Comparison of ENCODE assay signal across 19 cellular contexts in genomic region chr3:72373139-72373538, GRCh38.
"Had no signal": no experiment of that assay in that cellular context is flagged by ENCODE, and none has a peak within 500 bp of the region (broad histone marks: within the 10 kb centered on the region; RNA-seq: fewer than 3 reads in every experiment).

No MANE protein-coding gene starts in this region.

- ATAC-seq: SK-N-SH treated with all-trans-retinoic acid at 6 μM for 48 hours had no signal

- H3K36me3 Mint-ChIP-seq: IgD-negative memory B cell had no signal

- H3K4me3 ChIP-seq: MG63, SJCRH30 had no signal

- H3K27me3 ChIP-seq: MG63, SJCRH30 had no signal

- H3K4me3 Mint-ChIP-seq: IgD-negative memory B cell had no signal

- H3K27ac ChIP-seq: RWPE1, SJCRH30 had no signal

- DNase-seq: KBM-7, MG63, NCI-H1092 treated with DMSO at 0.1 percent for 48 hours, NCI-H1436, NCI-H187, NCI-H2029, NCI-H2081 treated with DMSO at 0.1 percent for 48 hours, NCI-H2171, NCI-H226, NCI-H446, NCI-H510A, NCI-H524 treated with DMSO at 0.1 percent for 48 hours, NCI-H69, NCI-H774, SHP77, SJCRH30 had no signal

- H3K9me3 Mint-ChIP-seq: IgD-negative memory B cell had no signal

- H3K27ac Mint-ChIP-seq: IgD-negative memory B cell had no signal

- H3K27me3 Mint-ChIP-seq: IgD-negative memory B cell had no signal
